23 cellular contexts compared by ENCODE assay signal in the genomic region with DNA sequence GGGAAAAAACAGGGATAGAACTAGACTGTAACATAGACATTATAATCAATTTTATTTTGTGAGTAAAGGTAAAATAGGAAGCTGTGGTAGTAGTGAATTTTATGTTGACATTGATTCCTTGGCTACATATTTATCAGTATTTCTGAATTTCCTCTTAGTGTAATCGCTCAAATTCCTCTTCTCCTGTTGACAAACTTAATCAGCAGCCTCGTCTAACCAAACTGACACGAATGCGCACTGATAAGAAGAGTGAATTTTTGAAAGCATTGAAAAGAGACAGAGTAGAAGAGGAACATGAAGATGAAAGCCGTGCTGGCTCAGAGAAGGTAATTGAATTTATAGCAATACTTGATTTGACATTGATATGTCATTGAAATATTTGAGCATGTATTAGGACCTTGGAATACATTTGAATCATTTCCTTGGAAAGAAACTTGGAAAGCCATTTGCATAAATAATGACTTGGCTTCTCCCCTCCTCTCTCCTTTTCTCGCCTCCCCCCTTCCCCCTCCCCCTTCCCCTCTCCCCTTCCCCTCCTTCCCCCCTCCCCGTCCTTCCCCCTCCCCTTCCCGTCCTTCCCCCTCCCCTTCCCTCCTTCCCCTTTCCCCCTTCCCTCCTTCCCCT.
DNase-seq lines count a peak whose midpoint lies in the region; ATAC-seq, FAIRE-seq and TF ChIP-seq lines count a peak whose summit lies in the region.
"Had no signal": no experiment of that assay in that cellular context is flagged by ENCODE, and none has a peak within 500 bp of the region (broad histone marks: within the 10 kb centered on the region; RNA-seq: fewer than 3 reads in every experiment).

No MANE protein-coding gene starts in this region.

- DNase-seq in HepG2 (ENCODE audit: low spot score) (no peak), NCI-H69 (lab: John Stamatoyannopoulos, UW) (no peak), NCI-H146 (lab: John Stamatoyannopoulos, UW) (no peak)
- DNase-seq: activated gamma-delta T cell treated with Interleukin-2 at 50 U/mL for 16 hours; caudate nucleus; EL; glutamatergic neuron; NCI-H1105 treated with DMSO at 0.1 percent for 48 hours; NCI-H2081; NCI-H226; NCI-H748 treated with DMSO at 0.1 percent for 48 hours; ovary; right cardiac atrium; RPMI8226; stimulated activated naive CD8-positive, alpha-beta T cell treated with anti-CD3 and anti-CD28 coated beads, Interleukin-15, amount 100 ng/mL, for 72 hours; thyroid gland had no signal

- H3K27me3 ChIP-seq in ACC112 (ENCODE audit: insufficient read depth, low read length) (no peaks in the 10 kb centered on the region), HepG2 (ENCODE audit: control insufficient read depth in 1 of 2, insufficient read depth in 2 of 2, low read length in 2 of 2) (no peaks in the 10 kb centered on the region)
- H3K27me3 ChIP-seq: ascending aorta, ovary, thyroid gland had no signal

- no peak overlapping the region for H3K4me3 ChIP-seq in ACC112 (ENCODE audit: low read depth, low read length)
- H3K4me3 ChIP-seq in HepG2 (replicated peaks in 1 of 3; ENCODE audit: insufficient read depth in 1 of 3, low read depth in 2 of 3, low read length in 3 of 3) = no peak overlapping the region
- H3K4me3 ChIP-seq: ascending aorta, HAP-1, ovary, thyroid gland had no signal

- FAIRE-seq in HepG2 (lab: Jason Lieb, UNC) = no peak

- H3K36me3 Mint-ChIP-seq in IgD-negative memory B cell = peaks cover 4% of the 10 kb centered on the region
- peaks cover 97% of the 10 kb centered on the region for H3K36me3 Mint-ChIP-seq in activated T-helper 17 cell treated with anti-CD3 and anti-CD28 coated beads, Interleukin-2, amount 50 U/mL, for 72 hours (ENCODE audit: low read depth)

- WGBS in HepG2 (ENCODE audit: low lambda C conversion rate) = 96% methylated on average over 8 of the region's 8 CpGs

- H3K9ac ChIP-seq in HepG2 (ENCODE audit: insufficient read depth, low read depth, low read length) = no peak overlapping the region

- H3K4me2 ChIP-seq in HepG2 (ENCODE audit: low read depth, low read length) = no peak overlapping the region

- H3K4me1 Mint-ChIP-seq in IgD-negative memory B cell = peaks cover 0 to 2% (median 0%) of the 10 kb centered on the region in 3 donors
- H3K4me1 Mint-ChIP-seq in activated T-helper 17 cell treated with anti-CD3 and anti-CD28 coated beads, Interleukin-2, amount 50 U/mL, for 72 hours = peaks cover 18% of the 10 kb centered on the region

- peak overlapping the region in 2 of 3 donors; percentile 14 to 34 for H3K27ac Mint-ChIP-seq in IgD-negative memory B cell
- peak overlapping the region; percentile 38 for H3K27ac Mint-ChIP-seq in activated T-helper 17 cell treated with anti-CD3 and anti-CD28 coated beads, Interleukin-2, amount 50 U/mL, for 72 hours
- H3K27ac Mint-ChIP-seq: T-helper 1 cell treated with Interleukin-12 subunit alpha and Interleukin-12 subunit beta and Interleukin-4 antibody, amounts not matched to agents 30 μg/mL and 1 μg/mL, for 36 hours had no signal

- no peaks in the 10 kb centered on the region for H3K9me3 Mint-ChIP-seq in IgD-negative memory B cell
- no peaks in the 10 kb centered on the region for H3K9me3 Mint-ChIP-seq in activated T-helper 17 cell treated with anti-CD3 and anti-CD28 coated beads, Interleukin-2, amount 50 U/mL, for 72 hours
- H3K9me3 Mint-ChIP-seq: stimulated activated naive CD8-positive, alpha-beta T cell treated with anti-CD3 and anti-CD28 coated beads, Interleukin-15, amount 100 ng/mL, for 72 hours; T-helper 1 cell treated with Interleukin-12 subunit alpha and Interleukin-12 subunit beta and Interleukin-4 antibody, amounts not matched to agents 30 μg/mL and 1 μg/mL, for 36 hours had no signal

- no peaks in the 10 kb centered on the region for H3K27me3 Mint-ChIP-seq in IgD-negative memory B cell
- no peaks in the 10 kb centered on the region for H3K27me3 Mint-ChIP-seq in activated T-helper 17 cell treated with anti-CD3 and anti-CD28 coated beads, Interleukin-2, amount 50 U/mL, for 72 hours
- H3K27me3 Mint-ChIP-seq: stimulated activated naive CD8-positive, alpha-beta T cell treated with anti-CD3 and anti-CD28 coated beads, Interleukin-15, amount 100 ng/mL, for 72 hours had no signal

- H2AFZ ChIP-seq in ACC112 (ENCODE audit: low read length, unreplicated experiment) = no peak overlapping the region
- H2AFZ ChIP-seq in HepG2 (ENCODE audit: low read length) = no peak overlapping the region

- no peak for TF ChIP-seq EP300 in HepG2 (IDR thresholded peaks at IDR 0.05; ENCODE audit: low read depth in 2 of 2, low read length in 2 of 2)
- TF ChIP-seq EP300 in HepG2 (CRISPR knock-in tag; IDR thresholded peaks at IDR 0.05; ENCODE audit: borderline replicate concordance) = no peak

- intact Hi-C loops in HepG2 (cut with micrococcal nuclease; ENCODE audit: unreplicated experiment) = no loop called here

- POLR2A ChIA-PET in HepG2 (lab: Yijun Ruan, JAX) = no interaction called here

- 0 out of 2 replicates have a peak, but pooled peaks cover 3% of the 10 kb centered on the region for H4K20me1 ChIP-seq in HepG2 (ENCODE audit: insufficient read depth, low read length)

- H3K79me2 ChIP-seq in ACC112 (ENCODE audit: control insufficient read depth, insufficient read depth, low read length, unreplicated experiment) = no peaks in the 10 kb centered on the region
- no peaks in the 10 kb centered on the region for H3K79me2 ChIP-seq in HepG2 (ENCODE audit: insufficient read depth, low read length)

- no peak overlapping the region for H3K4me3 Mint-ChIP-seq in IgD-negative memory B cell
- H3K4me3 Mint-ChIP-seq in activated T-helper 17 cell treated with anti-CD3 and anti-CD28 coated beads, Interleukin-2, amount 50 U/mL, for 72 hours = no peak overlapping the region
- H3K4me3 Mint-ChIP-seq: stimulated activated naive CD8-positive, alpha-beta T cell treated with anti-CD3 and anti-CD28 coated beads, Interleukin-15, amount 100 ng/mL, for 72 hours; T-helper 1 cell treated with Interleukin-12 subunit alpha and Interleukin-12 subunit beta and Interleukin-4 antibody, amounts not matched to agents 30 μg/mL and 1 μg/mL, for 36 hours had no signal

- H3K4me1 ChIP-seq in ACC112 (ENCODE audit: control insufficient read depth, insufficient read depth, low read length, unreplicated experiment) = no peaks in the 10 kb centered on the region
- no peaks in the 10 kb centered on the region for H3K4me1 ChIP-seq in HepG2 (ENCODE audit: insufficient read depth, low read length)
- H3K4me1 ChIP-seq: ascending aorta, thyroid gland had no signal

- in situ Hi-C loops in HepG2 (cut with HindIII; ENCODE audit: extremely low pct_ligation_motif_present, low pct_unique_long_range_greater_than_20kb) = no loop called here

- H3K27ac ChIP-seq in ACC112 (ENCODE audit: low read depth, low read length) (peak overlapping the region; percentile 27; the same call in 1 of the 2 replicates), HepG2 (ENCODE audit: extremely low read length, insufficient read depth, low read length) (no peak overlapping the region)
- H3K27ac ChIP-seq: ascending aorta, ovary, thyroid gland had no signal

- peaks cover 23% of the 10 kb centered on the region for H3K36me3 ChIP-seq in ACC112 (ENCODE audit: insufficient read depth, low read length)
- peaks cover 12 to 70% of the 10 kb centered on the region in 2 experiments for H3K36me3 ChIP-seq in HepG2 (replicated peaks in 1 of 2; ENCODE audit: control insufficient read depth in 1 of 2, insufficient read depth in 2 of 2, low read length in 2 of 2)
- H3K36me3 ChIP-seq: ovary had no signal

- BruUV-seq in HepG2 (replicated peaks; lab: Mats Ljungman, UMichigan) = no TSS peak

- no peak for ATAC-seq in activated T-helper 17 cell treated with anti-CD3 and anti-CD28 coated beads, Interleukin-2, amount 50 U/mL, for 72 hours (replicated peaks)
- ATAC-seq in HepG2 = no peak
- ATAC-seq in HG02885 (IDR thresholded peaks at IDR 0.05; ENCODE audit: poor library complexity, unreplicated experiment) = no peak
- ATAC-seq: right cardiac atrium; stimulated activated naive CD8-positive, alpha-beta T cell treated with anti-CD3 and anti-CD28 coated beads, Interleukin-15, amount 100 ng/mL, for 72 hours had no signal

- TF ChIP-seq CTCF in HepG2 (CRISPR knock-in tag; IDR thresholded peaks at IDR 0.05) = no peak

- H3K9me3 ChIP-seq in HepG2 (ENCODE audit: low read length) = no peaks in the 10 kb centered on the region
- H3K9me3 ChIP-seq: ascending aorta, HAP-1, ovary, thyroid gland had no signal

- TF ChIP-seq RAD21 in HepG2 (CRISPR knock-in tag; IDR thresholded peaks at IDR 0.05) = no peak

- CTCF ChIA-PET in HepG2 (lab: Yijun Ruan, JAX; ENCODE audit: low intra/inter-chr PET ratio, low total read pairs) = no interaction called here

- TF ChIP-seq POLR2A in HepG2 (IDR thresholded peaks at IDR 0.05; ENCODE audit: insufficient read depth in 1 of 2, low read depth in 2 of 2, low read length in 2 of 2) = no peak

TF ChIP-seq in HepG2, 621 proteins besides CTCF, POLR2A, EP300 and RAD21 (continues in another document):
- TF ChIP-seq PCBP2 (optimal IDR thresholded peaks at IDR 0.05; ENCODE audit: low read depth, low read length, poor library complexity, severe bottlenecking) = peak; percentile 52
- TF ChIP-seq, protein P1, sequence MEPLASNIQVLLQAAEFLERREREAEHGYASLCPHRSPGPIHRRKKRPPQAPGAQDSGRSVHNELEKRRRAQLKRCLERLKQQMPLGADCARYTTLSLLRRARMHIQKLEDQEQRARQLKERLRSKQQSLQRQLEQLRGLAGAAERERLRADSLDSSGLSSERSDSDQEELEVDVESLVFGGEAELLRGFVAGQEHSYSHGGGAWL (CRISPR knock-in tag; IDR thresholded peaks at IDR 0.05) = no peak
- peak; percentile 97 for TF ChIP-seq HNRNPK (IDR thresholded peaks at IDR 0.05; ENCODE audit: low read depth, low read length, poor library complexity, severe bottlenecking)
- no peak for TF ChIP-seq RBM22 (optimal IDR thresholded peaks at IDR 0.05; ENCODE audit: low read length)
- TF ChIP-seq HNRNPUL1 (IDR thresholded peaks at IDR 0.05; ENCODE audit: low read depth, low read length) = no peak
- TF ChIP-seq RFX1 (IDR thresholded peaks at IDR 0.05) = no peak
- no peak for TF ChIP-seq POLR2AphosphoS2 (IDR thresholded peaks at IDR 0.05; ENCODE audit: low read depth, low read length)
- no peak for TF ChIP-seq ZNF160 (CRISPR knock-in tag; IDR thresholded peaks at IDR 0.05)
